Comparison of ENCODE assay signal across 8 cellular contexts in the genomic region with DNA sequence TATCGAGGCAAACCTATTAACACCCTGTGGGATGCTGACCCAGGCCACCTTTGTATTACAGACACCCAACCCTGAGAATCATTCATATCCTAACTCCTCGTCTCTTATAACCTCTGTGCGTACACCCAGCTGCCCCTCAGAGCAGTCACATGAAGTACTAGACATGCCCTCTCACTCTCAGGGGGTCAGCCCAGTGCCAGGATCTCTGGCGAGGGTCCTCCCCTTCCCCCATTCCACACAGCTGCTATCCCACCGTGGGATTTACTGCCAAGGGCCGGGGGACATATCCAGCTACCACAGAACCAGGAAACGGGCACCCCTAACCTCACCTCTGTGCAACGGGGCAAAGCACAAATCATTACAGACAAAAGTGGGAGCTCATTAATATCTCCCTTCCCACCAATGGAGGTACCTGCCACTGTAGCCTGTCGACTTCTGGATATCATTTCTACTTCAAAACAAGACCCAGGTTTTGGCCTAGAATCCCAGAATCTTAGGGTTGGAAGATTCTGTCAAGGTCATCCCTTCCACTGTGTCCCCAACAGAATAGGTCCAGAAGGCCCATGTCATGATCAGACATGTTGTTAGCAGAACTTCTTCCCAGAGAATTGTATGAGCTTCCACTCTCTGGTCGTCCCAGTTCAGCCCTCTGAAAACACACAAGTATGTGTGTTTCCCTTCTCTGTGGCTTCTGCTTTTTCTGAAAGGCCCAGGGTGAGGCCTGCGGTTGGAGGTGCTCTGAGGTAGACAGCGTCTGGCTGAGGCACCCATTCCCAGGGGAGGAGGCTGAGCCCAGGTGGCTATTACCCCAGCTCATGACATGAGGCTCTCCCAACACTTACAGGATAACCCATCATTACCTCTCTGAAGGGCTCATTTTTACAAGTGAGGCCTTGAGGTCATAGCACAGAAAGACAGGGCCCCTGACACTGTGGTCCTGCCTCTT. TPM values are rescaled to one million over a fixed set of nuclear protein-coding genes. Genes with fewer than 3 reads are reported as not detected.
A peak's percentile ranks its signal among the peaks of the same experiment; 100 is the strongest.
DNase-seq lines count a peak whose midpoint lies in the region; ATAC-seq and TF ChIP-seq lines count a peak whose summit lies in the region.

No MANE protein-coding gene starts in this region.

- peak overlapping the region; percentile 83 to 100 (median 98) for H3K27ac ChIP-seq in skin epidermis

- H3K4me3 ChIP-seq in epithelial cell of proximal tubule (ENCODE audit: low read depth, low read length), result peak overlapping the region; percentile 72
- peak overlapping the region; percentile 65 to 89 (median 82) for H3K4me3 ChIP-seq in skin epidermis

- intact Hi-C loops in activated CD4-positive, alpha-beta T cell treated with anti-CD3 and anti-CD28 coated beads, Interleukin-2, amount 10 ng/mL, durations not matched to agents 24 days and 14 days (cut with micrococcal nuclease), result loop anchor here (1.0 to 5.0 kb wide), 2 partner anchors 20 to 77 kb away; a partner anchor contains a TSS

- H3K27me3 Mint-ChIP-seq in activated CD4-positive, alpha-beta T cell treated with anti-CD3 and anti-CD28 coated beads, Interleukin-2, amount 10 ng/mL, durations not matched to agents 24 days and 14 days, result peaks cover 3% of the 10 kb centered on the region

- peaks cover 12% of the 10 kb centered on the region for H3K36me3 Mint-ChIP-seq in activated CD4-positive, alpha-beta T cell treated with anti-CD3 and anti-CD28 coated beads, Interleukin-2, amount 10 ng/mL, durations not matched to agents 24 days and 14 days (ENCODE audit: low read depth)

- H3K9me3 Mint-ChIP-seq in activated CD4-positive, alpha-beta T cell treated with anti-CD3 and anti-CD28 coated beads, Interleukin-2, amount 10 ng/mL, durations not matched to agents 24 days and 14 days, result no peaks in the 10 kb centered on the region

- peak overlapping the region; percentile 91 for H3K27ac Mint-ChIP-seq in activated CD4-positive, alpha-beta T cell treated with anti-CD3 and anti-CD28 coated beads, Interleukin-2, amount 10 ng/mL, durations not matched to agents 24 days and 14 days

- H3K4me3 Mint-ChIP-seq in activated CD4-positive, alpha-beta T cell treated with anti-CD3 and anti-CD28 coated beads, Interleukin-2, amount 10 ng/mL, durations not matched to agents 24 days and 14 days, result peak overlapping the region; percentile 94

- DNase-seq in CD1c-positive myeloid dendritic cell (ENCODE audit: extremely low spot score) (peak; percentile 64), epithelial cell of proximal tubule (ENCODE audit: low read depth) (no peak), AG08395 (ENCODE audit: low spot score) (no peak), ecto neural progenitor cell (ENCODE audit: low spot score) (no peak)
- DNase-seq in activated CD4-positive, alpha-beta T cell treated with anti-CD3 and anti-CD28 coated beads, Interleukin-2, amount 10 ng/mL, durations not matched to agents 24 days and 14 days, result peak; percentile 86

- ATAC-seq in GM19372 (IDR thresholded peaks at IDR 0.05; ENCODE audit: low read depth, unreplicated experiment) (peak; percentile 40), HG03457 (IDR thresholded peaks at IDR 0.05; ENCODE audit: unreplicated experiment) (peak; percentile 38)

- no peak for TF ChIP-seq CTCF in epithelial cell of proximal tubule (conservative IDR thresholded peaks at IDR 0.05; ENCODE audit: low read depth, low read length)

- peaks cover 61% of the 10 kb centered on the region for H3K4me1 Mint-ChIP-seq in activated CD4-positive, alpha-beta T cell treated with anti-CD3 and anti-CD28 coated beads, Interleukin-2, amount 10 ng/mL, durations not matched to agents 24 days and 14 days

RNA-seq across cellular contexts. Expression of a gene that starts 1.7 kb away (rescaled TPM):
- total RNA-seq in activated CD4-positive, alpha-beta T cell treated with anti-CD3 and anti-CD28 coated beads, Interleukin-2, amount 10 ng/mL, durations not matched to agents 24 days and 14 days, result 62.6 and 63.1 TPM in 2 replicates
- total RNA-seq in epithelial cell of proximal tubule, result 109 and 165 TPM in 2 replicates

RNA-seq across cellular contexts. Expression of a gene that starts 20.3 kb away (rescaled TPM):
- total RNA-seq in activated CD4-positive, alpha-beta T cell treated with anti-CD3 and anti-CD28 coated beads, Interleukin-2, amount 10 ng/mL, durations not matched to agents 24 days and 14 days, result 15.0 and 21.5 TPM in 2 replicates
- total RNA-seq in epithelial cell of proximal tubule, result 53.3 and 55.3 TPM in 2 replicates

RNA-seq across cellular contexts. Expression of a gene that starts 20.7 kb away (rescaled TPM):
- total RNA-seq in activated CD4-positive, alpha-beta T cell treated with anti-CD3 and anti-CD28 coated beads, Interleukin-2, amount 10 ng/mL, durations not matched to agents 24 days and 14 days, result 85.3 and 89.0 TPM in 2 replicates
- total RNA-seq in epithelial cell of proximal tubule, result 119 and 173 TPM in 2 replicates

RNA-seq across cellular contexts. Expression of a gene that starts 29.8 kb away (rescaled TPM):
- 0.40 and 0.68 TPM in 2 replicates for total RNA-seq in activated CD4-positive, alpha-beta T cell treated with anti-CD3 and anti-CD28 coated beads, Interleukin-2, amount 10 ng/mL, durations not matched to agents 24 days and 14 days
- total RNA-seq in epithelial cell of proximal tubule, result 1.0 and 2.3 TPM in 2 replicates

Comparison
In these comparisons a context has a peak if more than half of its experiments do, and no peak if none do; other contexts are left out.
1. DNase-seq: peak in CD1c-positive myeloid dendritic cell (single experiment) and activated CD4-positive, alpha-beta T cell treated with anti-CD3 and anti-CD28 coated beads, Interleukin-2, amount 10 ng/mL, durations not matched to agents 24 days and 14 days (single experiment); none in epithelial cell of proximal tubule (single experiment), AG08395 (single experiment) and ecto neural progenitor cell (single experiment).